ENCODE assay signal across 22 cellular contexts in genomic region chr3:153967260-153967659, GRCh38.
DNase-seq lines count a peak whose midpoint lies in the region; ATAC-seq, FAIRE-seq and TF ChIP-seq lines count a peak whose summit lies in the region.
"Had no signal": no experiment of that assay in that cellular context is flagged by ENCODE, and none has a peak within 500 bp of the region (broad histone marks: within the 10 kb centered on the region; RNA-seq: fewer than 3 reads in every experiment).

No MANE protein-coding gene starts in this region.

- H3K9me3 Mint-ChIP-seq in endodermal cell: peaks cover 24% of the 10 kb centered on the region

- H4K20me1 ChIP-seq in GM12878 (ENCODE audit: control insufficient read depth, insufficient read depth): no peaks in the 10 kb centered on the region

- no peaks in the 10 kb centered on the region for H3K79me2 ChIP-seq in GM12878 (ENCODE audit: control insufficient read depth, insufficient read depth, low read length)

- H3K9me3 ChIP-seq in GM12878 (replicated peaks; ENCODE audit: control insufficient read depth, insufficient read depth, low read length) (peaks cover 7% of the 10 kb centered on the region), endodermal cell (ENCODE audit: control insufficient read depth, low read length) (peaks cover 15% of the 10 kb centered on the region)
- H3K9me3 ChIP-seq: HAP-1, mucosa of descending colon had no signal

- peaks cover 12% of the 10 kb centered on the region for H3K4me1 ChIP-seq in GM12878 (ENCODE audit: control insufficient read depth, insufficient read depth, low read length)
- peaks cover 3% of the 10 kb centered on the region for H3K4me1 ChIP-seq in endodermal cell (ENCODE audit: control insufficient read depth, insufficient read depth, low read length)
- H3K4me1 ChIP-seq: HAP-1 had no signal

- H3K4me1 Mint-ChIP-seq in endodermal cell: peaks cover 6% of the 10 kb centered on the region
- H3K4me1 Mint-ChIP-seq: CD4-positive, alpha-beta memory T cell; immature natural killer cell had no signal

- H3K27ac Mint-ChIP-seq in endodermal cell: no peak overlapping the region
- H3K27ac Mint-ChIP-seq: CD4-positive, alpha-beta memory T cell; immature natural killer cell; T-helper 1 cell treated with Interleukin-12 subunit alpha and Interleukin-12 subunit beta and Interleukin-4 antibody, amounts not matched to agents 30 μg/mL and 1 μg/mL, for 36 hours had no signal

- no peak overlapping the region for H3K4me3 Mint-ChIP-seq in endodermal cell
- H3K4me3 Mint-ChIP-seq: CD4-positive, alpha-beta memory T cell; immature natural killer cell; T-helper 1 cell treated with Interleukin-12 subunit alpha and Interleukin-12 subunit beta and Interleukin-4 antibody, amounts not matched to agents 30 μg/mL and 1 μg/mL, for 36 hours had no signal

- DNase-seq in AG10803 (ENCODE audit: low read depth): peak; percentile 8
- DNase-seq in GM12878 (ENCODE audit: low read depth, low spot score): no peak
- DNase-seq in iPS-NIHi7 (ENCODE audit: extremely low spot score): no peak
- DNase-seq in islet precursor cell: no peak
- DNase-seq in NCI-H774 (lab: John Stamatoyannopoulos, UW): no peak
- DNase-seq in endodermal cell: no peak
- DNase-seq: activated CD4-positive, alpha-beta T cell treated with anti-CD3 and anti-CD28 coated beads, Interleukin-2, amount 50 U/mL, for 4 hours; amygdala; CD4-positive, alpha-beta memory T cell; dermis blood vessel endothelial cell; DMS153; immature natural killer cell; mucosa of descending colon; NCI-H1694 treated with DMSO at 0.1 percent for 48 hours; SHP77 treated with DMSO at 0.1 percent for 48 hours; substantia nigra had no signal

- no peaks in the 10 kb centered on the region for H3K27me3 ChIP-seq in GM12878 (replicated peaks in 1 of 2; ENCODE audit: control insufficient read depth in 2 of 2, insufficient read depth in 2 of 2, low read length in 1 of 2)
- H3K27me3 ChIP-seq in endodermal cell (ENCODE audit: control insufficient read depth, insufficient read depth, low read length, poor library complexity, severe bottlenecking): no peaks in the 10 kb centered on the region
- H3K27me3 ChIP-seq: cardiac muscle cell had no signal

- no peak for FAIRE-seq in GM12878 (lab: Jason Lieb, UNC)

- intact Hi-C loops in GM12878 (cut with micrococcal nuclease; ENCODE audit: unreplicated experiment): no loop called here

- H3K4me3 ChIP-seq in AG10803 (ENCODE audit: low read length) (no peak overlapping the region), GM12878 (no peak overlapping the region), endodermal cell (ENCODE audit: low read length) (no peak overlapping the region)
- H3K4me3 ChIP-seq: cardiac muscle cell, HAP-1, mucosa of descending colon had no signal

- in situ Hi-C loops in GM12878 (cut with MboI): no loop called here

- TF ChIP-seq RAD21 in GM12878 (IDR thresholded peaks at IDR 0.05; ENCODE audit: insufficient read depth, low read depth, low read length): no peak

- POLR2A ChIA-PET in GM12878 (lab: Charles Lee): no interaction called here

- BruUV-seq in GM12878 (replicated peaks; lab: Mats Ljungman, UMichigan): no TSS peak

- H3K27me3 Mint-ChIP-seq in endodermal cell (ENCODE audit: insufficient read depth): no peaks in the 10 kb centered on the region

- SMC1A ChIA-PET in GM12878 (lab: Charles Lee; ENCODE audit: uncharacterized antibody, unreplicated experiment): interaction anchor here (0.6 kb wide), 1 partner anchor 100 kb away, joined by 4 read pairs; no protein-coding TSS in a partner anchor

- H3K9ac ChIP-seq in GM12878 (ENCODE audit: control insufficient read depth, insufficient read depth, low read length): no peak overlapping the region
- no peak overlapping the region for H3K9ac ChIP-seq in endodermal cell (ENCODE audit: extremely low read depth, low read length, poor library complexity, severe bottlenecking)

- ATAC-seq in GM18868 (IDR thresholded peaks at IDR 0.05; ENCODE audit: unreplicated experiment) (peak; percentile 56), HG03432 (IDR thresholded peaks at IDR 0.05; ENCODE audit: unreplicated experiment) (peak; percentile 34), GM12878 (peak; percentile 67)
- ATAC-seq: mucosa of descending colon had no signal

- H3K36me3 ChIP-seq in GM12878 (ENCODE audit: control insufficient read depth in 2 of 2, insufficient read depth in 2 of 2, low read length in 1 of 2) (no peaks in the 10 kb centered on the region), endodermal cell (ENCODE audit: control insufficient read depth, insufficient read depth, low read length) (no peaks in the 10 kb centered on the region)
- H3K36me3 ChIP-seq: cardiac muscle cell, HAP-1 had no signal

- TF ChIP-seq EP300 in GM12878 (IDR thresholded peaks at IDR 0.05; ENCODE audit: borderline replicate concordance in 1 of 2, control insufficient read depth in 1 of 2, low read depth in 2 of 2, low read length in 2 of 2): no peak

- CTCF ChIA-PET in GM12878 (lab: Yijun Ruan, JAX): no interaction called here

- 4% methylated on average over 2 of the region's 2 CpGs for WGBS in GM12878 (ENCODE audit: insufficient coverage, insufficient replicate concordance, low lambda C conversion rate, missing lambda C conversion rate)
- 92 to 100% methylated on average over 1 to 2 of the region's 2 CpGs for WGBS in endodermal cell (ENCODE audit: insufficient coverage in 1 of 2, insufficient read length in 1 of 2), 2 experiments

- no peak for TF ChIP-seq POLR2A in GM12878 (IDR thresholded peaks at IDR 0.05; ENCODE audit: low read depth, low read length)

- no peaks in the 10 kb centered on the region for H3K36me3 Mint-ChIP-seq in endodermal cell (ENCODE audit: low read depth)
- H3K36me3 Mint-ChIP-seq: CD4-positive, alpha-beta memory T cell; immature natural killer cell had no signal

- no peak overlapping the region for H3K4me2 ChIP-seq in GM12878 (ENCODE audit: control insufficient read depth, insufficient read depth)

- RAD21 ChIA-PET in GM12878 (lab: Charles Lee; ENCODE audit: unreplicated experiment): interaction anchor here (0.8 kb wide), 1 partner anchor 66 kb away, joined by 3 read pairs; no protein-coding TSS in a partner anchor

- H2AFZ ChIP-seq in GM12878 (ENCODE audit: control insufficient read depth, low read depth, low read length): peak overlapping the region; percentile 58

- no peak for TF ChIP-seq CTCF in AG10803 (conservative IDR thresholded peaks at IDR 0.05; ENCODE audit: low read length)
- TF ChIP-seq CTCF in GM12878 (IDR thresholded peaks at IDR 0.05 in 2 of 3, conservative IDR thresholded peaks at IDR 0.05 in 1 of 3; ENCODE audit: control insufficient read depth in 2 of 3, extremely low read depth in 1 of 3, insufficient read depth in 1 of 3, low read depth in 3 of 3, low read length in 3 of 3): no peak
- TF ChIP-seq CTCF in endodermal cell (conservative IDR thresholded peaks at IDR 0.05): no peak

- H3K27ac ChIP-seq in GM12878 (ENCODE audit: control insufficient read depth, insufficient read depth) (no peak overlapping the region), endodermal cell (ENCODE audit: low read depth, low read length) (no peak overlapping the region)
- H3K27ac ChIP-seq: cardiac muscle cell, VCaP had no signal

TF ChIP-seq in GM12878, 131 proteins besides CTCF, POLR2A, EP300 and RAD21:
- TF ChIP-seq TCF7 (IDR thresholded peaks at IDR 0.05; ENCODE audit: borderline replicate concordance) (no peak), CEBPB (IDR thresholded peaks at IDR 0.05; ENCODE audit: borderline replicate concordance in 1 of 2, low read depth in 2 of 2, low read length in 2 of 2) (no peak), FOXM1 (IDR thresholded peaks at IDR 0.05; ENCODE audit: low read depth, low read length) (no peak), SPI1 (IDR thresholded peaks at IDR 0.05; ENCODE audit: borderline replicate concordance, insufficient read depth, low read depth, low read length) (peak; percentile 41; the same call in 1 of the 2 replicates), JUNB (IDR thresholded peaks at IDR 0.05) (peak; percentile 49; the same call in 1 of the 2 replicates), SUZ12 (IDR thresholded peaks at IDR 0.05; ENCODE audit: unreplicated experiment) (no peak)
